In genomic region chr10:123404357-123404756, GRCh38 we compare ENCODE assay signal across 11 cellular contexts.
DNase-seq lines count a peak whose midpoint lies in the region; ATAC-seq and TF ChIP-seq lines count a peak whose summit lies in the region.
"Had no signal": no experiment of that assay in that cellular context is flagged by ENCODE, and none has a peak within 500 bp of the region (broad histone marks: within the 10 kb centered on the region; RNA-seq: fewer than 3 reads in every experiment).

No MANE protein-coding gene starts in this region.

- H3K27me3 ChIP-seq in SK-N-SH (ENCODE audit: insufficient read depth) = no peaks in the 10 kb centered on the region
- no peaks in the 10 kb centered on the region for H3K27me3 ChIP-seq in colonic mucosa

- WGBS in SK-N-SH (ENCODE audit: low lambda C conversion rate) = 47% methylated on average over 1 of the region's 1 CpG

- TF ChIP-seq CTCF in SK-N-SH (IDR thresholded peaks at IDR 0.05) (no peak), HEK293 (tag by site-specific recombination; IDR thresholded peaks at IDR 0.05) (no peak), OCI-LY7 (conservative IDR thresholded peaks at IDR 0.05; ENCODE audit: low read length) (0 out of 2 replicates have a peak, but pooled peaks have one; percentile 11), colonic mucosa (IDR thresholded peaks at IDR 0.05) (no peak)

- H3K4me3 ChIP-seq in SK-N-SH (ENCODE audit: low read depth in 2 of 2, low read length in 1 of 2) (no peak overlapping the region), HEK293 (ENCODE audit: low read depth, low read length) (no peak overlapping the region), OCI-LY7 (ENCODE audit: low read depth, low read length, poor library complexity, severe bottlenecking) (no peak overlapping the region), colonic mucosa (no peak overlapping the region)

- H3K79me2 ChIP-seq in SK-N-SH (ENCODE audit: insufficient read depth) (no peaks in the 10 kb centered on the region), OCI-LY7 (ENCODE audit: insufficient read depth, low read depth, low read length) (no peaks in the 10 kb centered on the region)

- DNase-seq in SK-N-SH = no peak
- peak; percentile 63 for DNase-seq in OCI-LY7 (ENCODE audit: low spot score)
- no peak for DNase-seq in globus pallidus (ENCODE audit: low spot score)
- no peak for DNase-seq in colonic mucosa
- DNase-seq: ACHN; C1 segment of cervical spinal cord; CD4-positive, alpha-beta T cell; DMS79 had no signal

- ATAC-seq in SK-N-SH treated with all-trans-retinoic acid at 6 μM for 48 hours (no peak), HG02678 (IDR thresholded peaks at IDR 0.05; ENCODE audit: unreplicated experiment) (no peak)

- TF ChIP-seq RAD21 in SK-N-SH (IDR thresholded peaks at IDR 0.05; ENCODE audit: low read length) = no peak

- POLR2A ChIA-PET in SK-N-SH (lab: Yijun Ruan, JAX) = no interaction called here
- POLR2A ChIA-PET in HEK293 (lab: Yijun Ruan, JAX) = no interaction called here
- POLR2A ChIA-PET in OCI-LY7 (lab: Charles Lee) = no interaction called here

- H3K9me3 ChIP-seq in SK-N-SH (no peaks in the 10 kb centered on the region), HEK293 (ENCODE audit: control insufficient read depth, insufficient read depth, low read depth, low read length) (no peaks in the 10 kb centered on the region), OCI-LY7 (ENCODE audit: low read length) (peaks cover 34% of the 10 kb centered on the region; the same call in 1 of the 2 replicates), colonic mucosa (no peaks in the 10 kb centered on the region)

- intact Hi-C loops in OCI-LY7 (cut with micrococcal nuclease; ENCODE audit: unreplicated experiment) (loop anchor here (5.0 kb wide), 3 partner anchors 133 to 1203 kb away; partner anchors contain the start of gene BUB3), colonic mucosa (cut with DNase I) (no loop called here)

- H3K4me2 ChIP-seq in SK-N-SH = no peak overlapping the region
- no peak overlapping the region for H3K4me2 ChIP-seq in OCI-LY7 (ENCODE audit: low read length)

- BruUV-seq in OCI-LY7 (replicated peaks; lab: Mats Ljungman, UMichigan) = no TSS peak

- no peaks in the 10 kb centered on the region for H3K9me2 ChIP-seq in SK-N-SH
- no peaks in the 10 kb centered on the region for H3K9me2 ChIP-seq in OCI-LY7 (ENCODE audit: insufficient read depth, low read length)

- H2AFZ ChIP-seq in SK-N-SH (ENCODE audit: low read depth) = no peak overlapping the region
- H2AFZ ChIP-seq in OCI-LY7 (ENCODE audit: low read length) = no peak overlapping the region

- H4K20me1 ChIP-seq in SK-N-SH (ENCODE audit: insufficient read depth) = no peaks in the 10 kb centered on the region
- no peaks in the 10 kb centered on the region for H4K20me1 ChIP-seq in OCI-LY7 (ENCODE audit: insufficient read depth, low read length)

- H3K27ac ChIP-seq in SK-N-SH (ENCODE audit: low read depth in 2 of 2, low read length in 1 of 2) (no peak overlapping the region), HEK293 (ENCODE audit: extremely low read depth, low read depth, low read length) (no peak overlapping the region), OCI-LY7 (ENCODE audit: low read depth, low read length, poor library complexity, severe bottlenecking) (no peak overlapping the region), colonic mucosa (no peak overlapping the region)

- H3K36me3 ChIP-seq in SK-N-SH (replicated peaks in 1 of 2; ENCODE audit: control insufficient read depth in 1 of 2, insufficient read depth in 2 of 2, low read length in 1 of 2) = no peaks in the 10 kb centered on the region
- no peaks in the 10 kb centered on the region for H3K36me3 ChIP-seq in HEK293 (ENCODE audit: control insufficient read depth in 2 of 2, insufficient read depth in 1 of 2, low read length in 2 of 2)
- peaks cover 13% of the 10 kb centered on the region; the same call in 1 of the 2 replicates for H3K36me3 ChIP-seq in OCI-LY7 (ENCODE audit: insufficient read depth, low read length)
- no peaks in the 10 kb centered on the region for H3K36me3 ChIP-seq in colonic mucosa

- H3K4me1 ChIP-seq in SK-N-SH (ENCODE audit: control insufficient read depth in 1 of 2, insufficient read depth in 2 of 2, low read depth in 1 of 2, low read length in 1 of 2) = no peaks in the 10 kb centered on the region
- no peaks in the 10 kb centered on the region for H3K4me1 ChIP-seq in HEK293 (ENCODE audit: control insufficient read depth, insufficient read depth, low read length)
- H3K4me1 ChIP-seq in OCI-LY7 (ENCODE audit: insufficient read depth, low read length, poor library complexity, severe bottlenecking) = peaks cover 43% of the 10 kb centered on the region
- no peaks in the 10 kb centered on the region for H3K4me1 ChIP-seq in colonic mucosa

- no peak for TF ChIP-seq EP300 in SK-N-SH (IDR thresholded peaks at IDR 0.05; ENCODE audit: borderline replicate concordance in 1 of 2, low read depth in 1 of 2, low read length in 1 of 2)

- CTCF ChIA-PET in SK-N-SH (lab: Yijun Ruan, JAX) (no interaction called here), HEK293 (lab: Yijun Ruan, JAX) (no interaction called here), OCI-LY7 (lab: Charles Lee; ENCODE audit: unreplicated experiment) (no interaction called here)

- H3K9ac ChIP-seq in SK-N-SH (no peak overlapping the region), colonic mucosa (ENCODE audit: low read depth in 2 of 2, low read length in 2 of 2) (no peak overlapping the region)

- H3F3A ChIP-seq in SK-N-SH (replicated peaks; ENCODE audit: insufficient read depth) = no peaks in the 10 kb centered on the region

TF ChIP-seq in SK-N-SH treated with all-trans-retinoic acid at 6 μM for 48 hours, 23 proteins besides CTCF, POLR2A, EP300 and RAD21:
- TF ChIP-seq CREB5 (CRISPR knock-in tag; IDR thresholded peaks at IDR 0.05; ENCODE audit: low read depth) = no peak
- TF ChIP-seq ZFP30 (CRISPR knock-in tag; IDR thresholded peaks at IDR 0.05) = peak; percentile 5; the same call in 1 of the 2 replicates

TF ChIP-seq in SK-N-SH, 30 proteins besides CTCF, POLR2A, EP300 and RAD21 (continues in another document):
- TF ChIP-seq, protein P1, sequence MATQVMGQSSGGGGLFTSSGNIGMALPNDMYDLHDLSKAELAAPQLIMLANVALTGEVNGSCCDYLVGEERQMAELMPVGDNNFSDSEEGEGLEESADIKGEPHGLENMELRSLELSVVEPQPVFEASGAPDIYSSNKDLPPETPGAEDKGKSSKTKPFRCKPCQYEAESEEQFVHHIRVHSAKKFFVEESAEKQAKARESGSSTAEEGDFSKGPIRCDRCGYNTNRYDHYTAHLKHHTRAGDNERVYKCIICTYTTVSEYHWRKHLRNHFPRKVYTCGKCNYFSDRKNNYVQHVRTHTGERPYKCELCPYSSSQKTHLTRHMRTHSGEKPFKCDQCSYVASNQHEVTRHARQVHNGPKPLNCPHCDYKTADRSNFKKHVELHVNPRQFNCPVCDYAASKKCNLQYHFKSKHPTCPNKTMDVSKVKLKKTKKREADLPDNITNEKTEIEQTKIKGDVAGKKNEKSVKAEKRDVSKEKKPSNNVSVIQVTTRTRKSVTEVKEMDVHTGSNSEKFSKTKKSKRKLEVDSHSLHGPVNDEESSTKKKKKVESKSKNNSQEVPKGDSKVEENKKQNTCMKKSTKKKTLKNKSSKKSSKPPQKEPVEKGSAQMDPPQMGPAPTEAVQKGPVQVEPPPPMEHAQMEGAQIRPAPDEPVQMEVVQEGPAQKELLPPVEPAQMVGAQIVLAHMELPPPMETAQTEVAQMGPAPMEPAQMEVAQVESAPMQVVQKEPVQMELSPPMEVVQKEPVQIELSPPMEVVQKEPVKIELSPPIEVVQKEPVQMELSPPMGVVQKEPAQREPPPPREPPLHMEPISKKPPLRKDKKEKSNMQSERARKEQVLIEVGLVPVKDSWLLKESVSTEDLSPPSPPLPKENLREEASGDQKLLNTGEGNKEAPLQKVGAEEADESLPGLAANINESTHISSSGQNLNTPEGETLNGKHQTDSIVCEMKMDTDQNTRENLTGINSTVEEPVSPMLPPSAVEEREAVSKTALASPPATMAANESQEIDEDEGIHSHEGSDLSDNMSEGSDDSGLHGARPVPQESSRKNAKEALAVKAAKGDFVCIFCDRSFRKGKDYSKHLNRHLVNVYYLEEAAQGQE (IDR thresholded peaks at IDR 0.05; ENCODE audit: low read depth, low read length) = no peak
- no peak for TF ChIP-seq EZH2phosphoT487 (IDR thresholded peaks at IDR 0.05; ENCODE audit: borderline replicate concordance, low read depth)
- TF ChIP-seq GABPA (IDR thresholded peaks at IDR 0.05; ENCODE audit: low read depth) = no peak
- no peak for TF ChIP-seq YY1 (IDR thresholded peaks at IDR 0.05; ENCODE audit: low read depth)
- TF ChIP-seq TEAD4 (IDR thresholded peaks at IDR 0.05; ENCODE audit: borderline replicate concordance, insufficient read depth) = no peak

TF ChIP-seq in HEK293, 187 proteins besides CTCF, POLR2A, EP300 and RAD21:
- TF ChIP-seq ZNF558 (tag by site-specific recombination; IDR thresholded peaks at IDR 0.05) = peak; percentile 75
- TF ChIP-seq, protein P2, sequence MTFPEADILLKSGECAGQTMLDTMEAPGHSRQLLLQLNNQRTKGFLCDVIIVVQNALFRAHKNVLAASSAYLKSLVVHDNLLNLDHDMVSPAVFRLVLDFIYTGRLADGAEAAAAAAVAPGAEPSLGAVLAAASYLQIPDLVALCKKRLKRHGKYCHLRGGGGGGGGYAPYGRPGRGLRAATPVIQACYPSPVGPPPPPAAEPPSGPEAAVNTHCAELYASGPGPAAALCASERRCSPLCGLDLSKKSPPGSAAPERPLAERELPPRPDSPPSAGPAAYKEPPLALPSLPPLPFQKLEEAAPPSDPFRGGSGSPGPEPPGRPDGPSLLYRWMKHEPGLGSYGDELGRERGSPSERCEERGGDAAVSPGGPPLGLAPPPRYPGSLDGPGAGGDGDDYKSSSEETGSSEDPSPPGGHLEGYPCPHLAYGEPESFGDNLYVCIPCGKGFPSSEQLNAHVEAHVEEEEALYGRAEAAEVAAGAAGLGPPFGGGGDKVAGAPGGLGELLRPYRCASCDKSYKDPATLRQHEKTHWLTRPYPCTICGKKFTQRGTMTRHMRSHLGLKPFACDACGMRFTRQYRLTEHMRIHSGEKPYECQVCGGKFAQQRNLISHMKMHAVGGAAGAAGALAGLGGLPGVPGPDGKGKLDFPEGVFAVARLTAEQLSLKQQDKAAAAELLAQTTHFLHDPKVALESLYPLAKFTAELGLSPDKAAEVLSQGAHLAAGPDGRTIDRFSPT (tag by site-specific recombination; IDR thresholded peaks at IDR 0.05) = no peak
- TF ChIP-seq GLIS1 (tag by site-specific recombination; IDR thresholded peaks at IDR 0.05) = peak; percentile 15; the same call in 1 of the 2 replicates
- TF ChIP-seq ZNF121 (tag by site-specific recombination; IDR thresholded peaks at IDR 0.05) = no peak
- peak; percentile 93 for TF ChIP-seq SETDB1 (IDR thresholded peaks at IDR 0.05; ENCODE audit: insufficient read length, low read length)
- peak; percentile 66; the same call in 1 of the 2 replicates for TF ChIP-seq TRIM28 (IDR thresholded peaks at IDR 0.05; ENCODE audit: borderline replicate concordance, low read length)
